ENCODE assay signal across 20 cellular contexts in genomic region chr13:98856983-98857382, GRCh38.
DNase-seq lines count a peak whose midpoint lies in the region; ATAC-seq, FAIRE-seq and TF ChIP-seq lines count a peak whose summit lies in the region.
"Had no signal": no experiment of that assay in that cellular context is flagged by ENCODE, and none has a peak within 500 bp of the region (broad histone marks: within the 10 kb centered on the region; RNA-seq: fewer than 3 reads in every experiment).

No MANE protein-coding gene starts in this region.

- ATAC-seq in upper lobe of right lung (peak; percentile 67), HG02840 (IDR thresholded peaks at IDR 0.05; ENCODE audit: low FRiP score, unreplicated experiment) (no peak)
- ATAC-seq: A549; activated CD8-positive, alpha-beta T cell treated with anti-CD3 and anti-CD28 coated beads, Interleukin-2, amount 10 ng/mL, durations not matched to agents 7 days and 5 days; activated naive CD4-positive, alpha-beta T cell treated with anti-CD3 and anti-CD28 coated beads, Interleukin-2, amount 50 U/mL, for 72 hours; activated T-cell treated with anti-CD3 and anti-CD28 coated beads, Interleukin-2, amount 50 U/mL, for 72 hours had no signal

- H3K27me3 Mint-ChIP-seq in MCF 10A (ENCODE audit: insufficient read depth, unreplicated experiment): no peaks in the 10 kb centered on the region

- no peaks in the 10 kb centered on the region for H4K20me1 ChIP-seq in mammary epithelial cell (ENCODE audit: insufficient read depth, low read length)

- H3K9me3 ChIP-seq in mammary epithelial cell (replicated peaks; ENCODE audit: insufficient read depth, low read length) (no peaks in the 10 kb centered on the region), upper lobe of right lung (no peaks in the 10 kb centered on the region), kidney (ENCODE audit: control insufficient read depth in 1 of 2, low read length in 2 of 2) (no peaks in the 10 kb centered on the region)
- H3K9me3 ChIP-seq: A549, SJSA1 had no signal

- CTCF ChIA-PET in MCF 10A (lab: Yijun Ruan, JAX) (interaction anchor here (0.6 to 1.7 kb wide), 3 partner anchors 13 to 177 kb away, joined by 4 read pairs; no protein-coding TSS in a partner anchor), mammary epithelial cell (lab: Charles Lee; ENCODE audit: low non-redundant PET) (no interaction called here)

- 77% methylated on average over 5 of the region's 5 CpGs for WGBS in mammary epithelial cell (ENCODE audit: low coverage, missing lambda C conversion rate)

- no peaks in the 10 kb centered on the region for H3K79me2 ChIP-seq in mammary epithelial cell (ENCODE audit: insufficient read depth, low read length)
- H3K79me2 ChIP-seq: hepatocyte had no signal

- POLR2A ChIA-PET in MCF 10A (lab: Yijun Ruan, JAX): interaction anchor here (0.6 to 0.7 kb wide), 2 partner anchors 20 to 65 kb away, joined by 3 read pairs; no protein-coding TSS in a partner anchor

- intact Hi-C loops in MCF 10A (cut with micrococcal nuclease): no loop called here
- intact Hi-C loops in mammary epithelial cell (cut with micrococcal nuclease): no loop called here
- intact Hi-C loops in upper lobe of right lung (cut with DNase I): no loop called here
- intact Hi-C loops in kidney (cut with DNase I): no loop called here

- no peaks in the 10 kb centered on the region for H3K9me3 Mint-ChIP-seq in MCF 10A (ENCODE audit: unreplicated experiment)
- H3K9me3 Mint-ChIP-seq: activated naive CD4-positive, alpha-beta T cell treated with anti-CD3 and anti-CD28 coated beads, Interleukin-2, amount 50 U/mL, for 72 hours; activated T-cell treated with anti-CD3 and anti-CD28 coated beads, Interleukin-2, amount 50 U/mL, for 72 hours; T-helper 2 cell treated with Interferon-gamma antibody and Interleukin-4, amounts not matched to agents 5 μg/mL and 100 μg/mL, for 36 hours had no signal

- no TSS peak for BruUV-seq in MCF 10A (replicated peaks; lab: Mats Ljungman, UMichigan)
- no TSS peak for BruUV-seq in mammary epithelial cell (replicated peaks; lab: Mats Ljungman, UMichigan)

- H3K36me3 ChIP-seq in mammary epithelial cell (ENCODE audit: insufficient read depth, low read length) (peaks cover 19% of the 10 kb centered on the region), upper lobe of right lung (peaks cover 43% of the 10 kb centered on the region), kidney (ENCODE audit: control insufficient read depth in 1 of 2, insufficient read depth in 2 of 2, low read length in 2 of 2) (peaks cover 9 to 16% of the 10 kb centered on the region in 2 donors)

- no peak overlapping the region for H2AFZ ChIP-seq in mammary epithelial cell (ENCODE audit: low read depth, low read length)
- H2AFZ ChIP-seq: hepatocyte had no signal

- H3K4me3 ChIP-seq in mammary epithelial cell (replicated peaks in 1 of 3; ENCODE audit: insufficient read depth in 1 of 3, low read depth in 2 of 3, low read length in 3 of 3) (no peak overlapping the region), upper lobe of right lung (no peak overlapping the region), kidney (ENCODE audit: low read length in 2 of 2) (no peak overlapping the region)
- H3K4me3 ChIP-seq: A549, hepatocyte, SJSA1 had no signal

- FAIRE-seq in kidney (lab: Jason Lieb, UNC): no peak
- FAIRE-seq: A549, keratinocyte had no signal

- H3K4me1 ChIP-seq in mammary epithelial cell (ENCODE audit: insufficient read depth, low read length): no peaks in the 10 kb centered on the region
- H3K4me1 ChIP-seq in upper lobe of right lung: peaks cover 19% of the 10 kb centered on the region
- no peaks in the 10 kb centered on the region for H3K4me1 ChIP-seq in kidney (ENCODE audit: control insufficient read depth in 1 of 2, insufficient read depth in 1 of 2, low read depth in 1 of 2, low read length in 2 of 2)
- H3K4me1 ChIP-seq: A549, SJSA1 had no signal

- no peak overlapping the region for H3K27ac ChIP-seq in mammary epithelial cell (ENCODE audit: insufficient read depth, low read depth, low read length)
- peak overlapping the region; percentile 61 for H3K27ac ChIP-seq in upper lobe of right lung
- H3K27ac ChIP-seq in kidney (ENCODE audit: low read depth in 2 of 2, low read length in 2 of 2): no peak overlapping the region
- H3K27ac ChIP-seq: A549, C4-2B, hepatocyte, SJSA1 had no signal

- TF ChIP-seq CTCF in MCF 10A (IDR thresholded peaks at IDR 0.05; ENCODE audit: unreplicated experiment) (no peak), mammary epithelial cell (conservative IDR thresholded peaks at IDR 0.05 in 1 of 2, IDR thresholded peaks at IDR 0.05 in 1 of 2; ENCODE audit: extremely low read depth in 1 of 2, insufficient read depth in 1 of 2, low read depth in 1 of 2, low read length in 2 of 2) (no peak), upper lobe of right lung (IDR thresholded peaks at IDR 0.05) (no peak), kidney (IDR thresholded peaks at IDR 0.05; ENCODE audit: borderline replicate concordance, extremely low read depth, insufficient read depth) (no peak)

- H3K36me3 Mint-ChIP-seq in MCF 10A (ENCODE audit: insufficient read depth, unreplicated experiment): peaks cover 66% of the 10 kb centered on the region

- H3K9ac ChIP-seq in mammary epithelial cell (ENCODE audit: insufficient read depth, low read length) (no peak overlapping the region), kidney (ENCODE audit: low read length in 2 of 2) (no peak overlapping the region)

- H3K27ac Mint-ChIP-seq in MCF 10A (ENCODE audit: low read depth, unreplicated experiment): peak overlapping the region; percentile 14
- H3K27ac Mint-ChIP-seq: activated CD8-positive, alpha-beta T cell treated with anti-CD3 and anti-CD28 coated beads, Interleukin-2, amount 10 ng/mL, durations not matched to agents 7 days and 5 days; activated naive CD4-positive, alpha-beta T cell treated with anti-CD3 and anti-CD28 coated beads, Interleukin-2, amount 50 U/mL, for 72 hours; activated T-cell treated with anti-CD3 and anti-CD28 coated beads, Interleukin-2, amount 50 U/mL, for 72 hours; T-helper 2 cell treated with Interferon-gamma antibody and Interleukin-4, amounts not matched to agents 5 μg/mL and 100 μg/mL, for 36 hours had no signal

- in situ Hi-C loops in mammary epithelial cell (cut with MboI; ENCODE audit: low sequenced_read_pairs in 2 of 2): no loop called here

- DNase-seq in MCF 10A (ENCODE audit: unreplicated experiment) (no peak), mammary epithelial cell (no peak), globus pallidus (ENCODE audit: low spot score) (peak; percentile 67), occipital lobe (lab: John Stamatoyannopoulos, UW) (peak; percentile 33), upper lobe of right lung (no peak), kidney (no peak)
- no peak for DNase-seq in stimulated activated CD4-positive, alpha-beta T cell treated with anti-CD3 and anti-CD28 coated beads, Interleukin-15, amount 100 ng/mL, for 24 hours
- DNase-seq: activated CD4-positive, CD25-positive, alpha-beta regulatory T cell; activated CD8-positive, alpha-beta T cell treated with anti-CD3 and anti-CD28 coated beads, Interleukin-2, amount 10 ng/mL, durations not matched to agents 7 days and 5 days; activated T-cell treated with anti-CD3 and anti-CD28 coated beads, Interleukin-2, amount 50 U/mL, for 72 hours; DMS53; stimulated activated CD8-positive, alpha-beta memory T cell treated with anti-CD3 and anti-CD28 coated beads, Interleukin-4, amount 100 ng/mL, for 48 hours had no signal

- H3K4me3 Mint-ChIP-seq in MCF 10A (ENCODE audit: unreplicated experiment): no peak overlapping the region
- H3K4me3 Mint-ChIP-seq: activated CD8-positive, alpha-beta T cell treated with anti-CD3 and anti-CD28 coated beads, Interleukin-2, amount 10 ng/mL, durations not matched to agents 7 days and 5 days; activated T-cell treated with anti-CD3 and anti-CD28 coated beads, Interleukin-2, amount 50 U/mL, for 72 hours; T-helper 2 cell treated with Interferon-gamma antibody and Interleukin-4, amounts not matched to agents 5 μg/mL and 100 μg/mL, for 36 hours had no signal

- dilution Hi-C loops in mammary epithelial cell (cut with HindIII; ENCODE audit: low sequenced_read_pairs): no loop called here

- no peaks in the 10 kb centered on the region for H3K27me3 ChIP-seq in mammary epithelial cell (ENCODE audit: insufficient read depth, low read length)
- no peaks in the 10 kb centered on the region for H3K27me3 ChIP-seq in upper lobe of right lung
- H3K27me3 ChIP-seq: hepatocyte, SJSA1 had no signal

- H3K4me1 Mint-ChIP-seq in MCF 10A (ENCODE audit: insufficient read depth, unreplicated experiment): peaks cover 5% of the 10 kb centered on the region

- no peak overlapping the region for H3K4me2 ChIP-seq in mammary epithelial cell (ENCODE audit: insufficient read depth, low read depth, low read length)
- H3K4me2 ChIP-seq: A549, hepatocyte had no signal

Comparison
In these comparisons a context has a peak if more than half of its experiments do, and no peak if none do; other contexts are left out.
1. DNase-seq: peak in globus pallidus (single experiment) and occipital lobe (single experiment); none in MCF 10A (single experiment), mammary epithelial cell (single experiment), upper lobe of right lung (single experiment), stimulated activated CD4-positive, alpha-beta T cell treated with anti-CD3 and anti-CD28 coated beads, Interleukin-15, amount 100 ng/mL, for 24 hours (single experiment) and kidney (single experiment).